In genomic region chr20:62052842-62053464, GRCh38 we compare ENCODE assay signal across 18 cellular contexts. TPM values are rescaled to one million over a fixed set of nuclear protein-coding genes. Genes with fewer than 3 reads are reported as not detected.
DNase-seq lines count a peak whose midpoint lies in the region; ATAC-seq, FAIRE-seq and TF ChIP-seq lines count a peak whose summit lies in the region.
"Had no signal": no experiment of that assay in that cellular context is flagged by ENCODE, and none has a peak within 500 bp of the region (broad histone marks: within the 10 kb centered on the region; RNA-seq: fewer than 3 reads in every experiment).

No MANE protein-coding gene starts in this region.

- POLR2A ChIA-PET in CD4-positive, alpha-beta T cell (lab: Charles Lee), result no interaction called here
- POLR2A ChIA-PET in H1 (lab: Charles Lee; ENCODE audit: partially characterized antibody), result interaction anchor here (1.0 to 2.7 kb wide), 2 partner anchors 9 to 11 kb away, joined by 3 to 10 read pairs; no protein-coding TSS in a partner anchor

- no peak overlapping the region for H3K27ac ChIP-seq in CD4-positive, alpha-beta T cell (ENCODE audit: low read depth, low read length)
- H3K27ac ChIP-seq in H1 (ENCODE audit: low read depth, low read length) (no peak overlapping the region), trophoblast cell (ENCODE audit: low read depth, low read length) (no peak overlapping the region), thyroid gland (no peak overlapping the region), brain microvascular endothelial cell (no peak overlapping the region)
- H3K27ac ChIP-seq: 22Rv1 had no signal

- no peak for DNase-seq in T-helper 1 cell
- no peak for DNase-seq in CD4-positive, alpha-beta T cell
- no peak for DNase-seq in H1 (ENCODE audit: low read depth in 1 of 2, low spot score in 2 of 2)
- no peak for DNase-seq in trophoblast cell
- DNase-seq in thyroid gland, result no peak
- no peak for DNase-seq in brain microvascular endothelial cell
- no peak for DNase-seq in NCI-H1105 (lab: John Stamatoyannopoulos, UW)
- DNase-seq: DMS53, H9, NCI-H1436 treated with DMSO at 0.1 percent for 48 hours, NCI-H2081 treated with DMSO at 0.1 percent for 48 hours, NCI-H2227 treated with DMSO at 0.1 percent for 48 hours, NCI-H526 had no signal

- no peak overlapping the region for H2BK20ac ChIP-seq in H1 (ENCODE audit: low read length)

- no peak for FAIRE-seq in H1 (lab: Jason Lieb, UNC)

- CTCF ChIA-PET in CD4-positive, alpha-beta T cell (lab: Charles Lee), result no interaction called here
- CTCF ChIA-PET in H1 (lab: Charles Lee; ENCODE audit: partially characterized antibody), result interaction anchor here (0.6 to 0.9 kb wide), 2 partner anchors 10 to 1272 kb away, joined by 3 to 4 read pairs; no protein-coding TSS in a partner anchor

- no peaks in the 10 kb centered on the region for H3K27me3 ChIP-seq in CD4-positive, alpha-beta T cell (ENCODE audit: control insufficient read depth, insufficient read depth, low read length)
- H3K27me3 ChIP-seq in H1 (replicated peaks in 1 of 4; ENCODE audit: control insufficient read depth in 3 of 4, extremely low read depth in 1 of 4, insufficient read depth in 3 of 4, low read length in 3 of 4), result no peaks in the 10 kb centered on the region
- H3K27me3 ChIP-seq in trophoblast cell (ENCODE audit: insufficient read depth, low read length), result no peaks in the 10 kb centered on the region
- H3K27me3 ChIP-seq in thyroid gland, result no peaks in the 10 kb centered on the region
- H3K27me3 ChIP-seq in brain microvascular endothelial cell (replicated peaks), result no peaks in the 10 kb centered on the region

- H4K12ac ChIP-seq in trophoblast cell (ENCODE audit: low read depth, low read length), result no peak overlapping the region

- TF ChIP-seq RAD21 in H1 (IDR thresholded peaks at IDR 0.05 in 1 of 2, conservative IDR thresholded peaks at IDR 0.05 in 1 of 2; ENCODE audit: low read depth in 2 of 2, low read length in 2 of 2), result no peak

- H3K4me3 ChIP-seq in H1 (ENCODE audit: extremely low read depth in 1 of 4, insufficient read depth in 2 of 4, low read depth in 3 of 4, low read length in 4 of 4) (no peak overlapping the region), trophoblast cell (ENCODE audit: low read depth, low read length) (no peak overlapping the region), thyroid gland (replicated peaks in 1 of 3) (no peak overlapping the region), brain microvascular endothelial cell (ENCODE audit: low read depth, low read length) (no peak overlapping the region)

- peak overlapping the region; percentile 71; the same call in 1 of the 2 replicates for H4K8ac ChIP-seq in H1 (ENCODE audit: extremely low read depth, insufficient read depth, low read length)
- H4K8ac ChIP-seq in trophoblast cell (ENCODE audit: low read depth, low read length), result no peak overlapping the region

- H3K27ac Mint-ChIP-seq in T-helper 1 cell treated with Interleukin-12 subunit alpha and Interleukin-12 subunit beta and Interleukin-4 antibody, amounts not matched to agents 30 μg/mL and 1 μg/mL, for 36 hours, result peak overlapping the region; percentile 45
- peak overlapping the region; percentile 36 for H3K27ac Mint-ChIP-seq in CD4-positive, alpha-beta T cell
- H3K27ac Mint-ChIP-seq: IgD-negative memory B cell had no signal

- no peak for TF ChIP-seq EP300 in H1 (IDR thresholded peaks at IDR 0.05; ENCODE audit: borderline replicate concordance in 1 of 2, low read depth in 2 of 2, low read length in 2 of 2)

- ATAC-seq in CD4-positive, alpha-beta T cell (ENCODE audit: poor library complexity), result no peak

- H3K36me3 Mint-ChIP-seq in T-helper 1 cell treated with Interleukin-12 subunit alpha and Interleukin-12 subunit beta and Interleukin-4 antibody, amounts not matched to agents 30 μg/mL and 1 μg/mL, for 36 hours (ENCODE audit: low read depth), result no peaks in the 10 kb centered on the region
- peaks cover 14% of the 10 kb centered on the region for H3K36me3 Mint-ChIP-seq in CD4-positive, alpha-beta T cell (ENCODE audit: low read depth)

- no peaks in the 10 kb centered on the region for H3K9me3 Mint-ChIP-seq in T-helper 1 cell treated with Interleukin-12 subunit alpha and Interleukin-12 subunit beta and Interleukin-4 antibody, amounts not matched to agents 30 μg/mL and 1 μg/mL, for 36 hours
- no peaks in the 10 kb centered on the region for H3K9me3 Mint-ChIP-seq in CD4-positive, alpha-beta T cell
- H3K9me3 Mint-ChIP-seq: IgD-negative memory B cell had no signal

- H3K79me1 ChIP-seq in H1 (ENCODE audit: low read depth, low read length) (peaks cover 42% of the 10 kb centered on the region), trophoblast cell (ENCODE audit: low read length) (no peaks in the 10 kb centered on the region)

- H3K36me3 ChIP-seq in H1 (ENCODE audit: control insufficient read depth in 2 of 4, insufficient read depth in 4 of 4, low read length in 3 of 4) (peaks cover 5 to 8% (median 6%) of the 10 kb centered on the region in 4 experiments; a peak in 5 of 8 replicates), trophoblast cell (ENCODE audit: control insufficient read depth in 1 of 2, insufficient read depth in 2 of 2, low read length in 2 of 2) (peaks cover 34 to 35% of the 10 kb centered on the region in 2 experiments), thyroid gland (no peaks in the 10 kb centered on the region), brain microvascular endothelial cell (replicated peaks) (no peaks in the 10 kb centered on the region)

- H3K79me2 ChIP-seq in H1 (ENCODE audit: control insufficient read depth in 1 of 2, insufficient read depth in 2 of 2, low read length in 2 of 2), result peaks cover 24 to 95% of the 10 kb centered on the region in 2 experiments; a peak in 3 of 4 replicates
- H3K79me2 ChIP-seq in trophoblast cell (ENCODE audit: control insufficient read depth, insufficient read depth, low read length, poor library complexity), result peaks cover 45% of the 10 kb centered on the region

- H3K4ac ChIP-seq in H1 (replicated peaks; ENCODE audit: insufficient read length, low read depth, low read length) (no peak overlapping the region), trophoblast cell (ENCODE audit: low read depth, low read length) (peak overlapping the region; percentile 38)

- no peaks in the 10 kb centered on the region for H3K27me3 Mint-ChIP-seq in T-helper 1 cell treated with Interleukin-12 subunit alpha and Interleukin-12 subunit beta and Interleukin-4 antibody, amounts not matched to agents 30 μg/mL and 1 μg/mL, for 36 hours (ENCODE audit: low read depth)
- H3K27me3 Mint-ChIP-seq in CD4-positive, alpha-beta T cell, result no peaks in the 10 kb centered on the region
- H3K27me3 Mint-ChIP-seq: IgD-negative memory B cell had no signal

- no peak for TF ChIP-seq CTCF in CD4-positive, alpha-beta T cell (IDR thresholded peaks at IDR 0.05)
- TF ChIP-seq CTCF in H1 (IDR thresholded peaks at IDR 0.05; ENCODE audit: control extremely low read depth in 1 of 3, insufficient read depth in 1 of 3, low read depth in 1 of 3, low read length in 3 of 3) (no peak), thyroid gland (IDR thresholded peaks at IDR 0.05) (no peak), brain microvascular endothelial cell (IDR thresholded peaks at IDR 0.05; ENCODE audit: low read depth, low read length, missing control alignments) (no peak)

- peaks cover 4% of the 10 kb centered on the region for H3K4me1 Mint-ChIP-seq in T-helper 1 cell treated with Interleukin-12 subunit alpha and Interleukin-12 subunit beta and Interleukin-4 antibody, amounts not matched to agents 30 μg/mL and 1 μg/mL, for 36 hours (ENCODE audit: low read depth)
- peaks cover 44% of the 10 kb centered on the region for H3K4me1 Mint-ChIP-seq in CD4-positive, alpha-beta T cell (ENCODE audit: low read depth)

- H2BK12ac ChIP-seq in H1 (ENCODE audit: low read depth, low read length) (no peak overlapping the region), trophoblast cell (ENCODE audit: low read length) (no peak overlapping the region)

- H3K4me2 ChIP-seq in H1 (ENCODE audit: insufficient read depth in 1 of 2, low read depth in 2 of 2, low read length in 2 of 2) (no peak overlapping the region), trophoblast cell (ENCODE audit: low read length) (no peak overlapping the region)

- TF ChIP-seq POLR2A in H1 (IDR thresholded peaks at IDR 0.05; ENCODE audit: control extremely low read depth in 1 of 2, low read depth in 2 of 2, low read length in 2 of 2), result no peak
- TF ChIP-seq POLR2A in thyroid gland (IDR thresholded peaks at IDR 0.05), result no peak

- in situ Hi-C loops in brain microvascular endothelial cell (cut with HindIII; ENCODE audit: low pct_ligation_motif_present, low sequenced_read_pairs), result no loop called here

- H2AK5ac ChIP-seq in H1 (ENCODE audit: low read depth, low read length) (no peak overlapping the region), trophoblast cell (ENCODE audit: low read length) (no peak overlapping the region)

- no peaks in the 10 kb centered on the region; the same call in 1 of the 2 replicates for H3K23me2 ChIP-seq in H1 (ENCODE audit: low read depth, low read length)

- 89% methylated on average over 25 of the region's 26 CpGs; no CpG with 5 or more reads in 1 of the 2 experiments for WGBS in H1 (ENCODE audit: extremely low coverage in 1 of 2, insufficient coverage in 1 of 2, insufficient read length in 1 of 2, insufficient replicate concordance in 2 of 2, low coverage in 1 of 2, low lambda C conversion rate in 2 of 2, missing lambda C conversion rate in 1 of 2), 2 experiments
- 100% methylated on average over 1 of the region's 26 CpGs for WGBS in trophoblast cell (ENCODE audit: extremely low coverage, insufficient coverage, insufficient read length)
- 90% methylated on average over 10 to 25 of the region's 26 CpGs for WGBS in thyroid gland, 2 donors

- no peak overlapping the region for H3K14ac ChIP-seq in H1 (ENCODE audit: insufficient read length)
- H3K14ac ChIP-seq in trophoblast cell (ENCODE audit: low read length), result no peak overlapping the region

- H3K4me1 ChIP-seq in H1 (replicated peaks in 1 of 4; ENCODE audit: control insufficient read depth in 3 of 4, insufficient read depth in 4 of 4, low read length in 3 of 4) (peaks cover 0 to 6% (median 3%) of the 10 kb centered on the region in 4 experiments; a peak in 2 of 7 replicates), trophoblast cell (ENCODE audit: control insufficient read depth in 1 of 2, insufficient read depth in 2 of 2, low read length in 2 of 2) (peaks cover 0 to 2% of the 10 kb centered on the region in 2 experiments), thyroid gland (no peaks in the 10 kb centered on the region)
- H3K4me1 ChIP-seq: Caco-2 had no signal

- H3K23ac ChIP-seq in H1 (ENCODE audit: insufficient read length) (no peak overlapping the region), trophoblast cell (ENCODE audit: low read length) (no peak overlapping the region)

- H2AFZ ChIP-seq in H1 (ENCODE audit: low read length) (no peak overlapping the region), trophoblast cell (ENCODE audit: insufficient read depth, low read length, poor library complexity) (no peak overlapping the region)

- H3K9ac ChIP-seq in H1 (replicated peaks in 1 of 4; ENCODE audit: extremely low read depth in 1 of 4, low read depth in 3 of 4, low read length in 3 of 4) (no peak overlapping the region), trophoblast cell (ENCODE audit: low read length) (no peak overlapping the region)

- H2BK5ac ChIP-seq in H1 (ENCODE audit: low read depth, low read length), result no peak overlapping the region
- H2BK5ac ChIP-seq in trophoblast cell (ENCODE audit: low read depth, low read length, poor library complexity), result no peak overlapping the region

- H3K56ac ChIP-seq in H1 (replicated peaks; ENCODE audit: insufficient read length, low read depth, low read length), result no peak overlapping the region

- no peak overlapping the region for H2BK15ac ChIP-seq in H1 (ENCODE audit: low read length)

- H4K5ac ChIP-seq in H1 (ENCODE audit: insufficient read length, low read depth, low read length), result no peak overlapping the region

- H3K4me3 Mint-ChIP-seq in T-helper 1 cell treated with Interleukin-12 subunit alpha and Interleukin-12 subunit beta and Interleukin-4 antibody, amounts not matched to agents 30 μg/mL and 1 μg/mL, for 36 hours, result no peak overlapping the region
- no peak overlapping the region for H3K4me3 Mint-ChIP-seq in CD4-positive, alpha-beta T cell
- H3K4me3 Mint-ChIP-seq: CD14-positive monocyte, H9, IgD-negative memory B cell had no signal

- no peaks in the 10 kb centered on the region for H3K9me3 ChIP-seq in CD4-positive, alpha-beta T cell (ENCODE audit: control insufficient read depth, low read length)
- H3K9me3 ChIP-seq in H1 (ENCODE audit: insufficient read depth in 2 of 2, low read depth in 1 of 2, low read length in 1 of 2) (peaks cover 0 to 3% of the 10 kb centered on the region in 2 experiments; a peak in 1 of 4 replicates), trophoblast cell (ENCODE audit: insufficient read depth, low read depth, low read length) (peaks cover 2% of the 10 kb centered on the region), thyroid gland (no peaks in the 10 kb centered on the region)
- H3K9me3 ChIP-seq: Caco-2 had no signal

- H4K91ac ChIP-seq in H1 (replicated peaks; ENCODE audit: insufficient read length, low read length) (no peak overlapping the region), trophoblast cell (ENCODE audit: low read depth, low read length) (no peak overlapping the region)

- intact Hi-C loops in CD4-positive, alpha-beta T cell (cut with DNase I, micrococcal nuclease), result no loop called here
- intact Hi-C loops in thyroid gland (cut with DNase I), result no loop called here

- H3K18ac ChIP-seq in H1 (ENCODE audit: extremely low read depth, low read length), result no peak overlapping the region
- peak overlapping the region; percentile 3 for H3K18ac ChIP-seq in trophoblast cell (ENCODE audit: low read length)

- H4K20me1 ChIP-seq in H1 (replicated peaks in 1 of 2; ENCODE audit: control insufficient read depth in 1 of 2, insufficient read depth in 2 of 2, low read length in 2 of 2), result peaks cover 9 to 44% of the 10 kb centered on the region in 2 experiments

- H2BK120ac ChIP-seq in H1 (replicated peaks; ENCODE audit: low read depth, low read length), result no peak overlapping the region
- H2BK120ac ChIP-seq in trophoblast cell (ENCODE audit: insufficient read depth, low read length, poor library complexity), result no peak overlapping the region

RNA-seq across cellular contexts. Expression of gene TAF4, which starts 12.7 kb away (rescaled TPM):
- total RNA-seq in CD4-positive, alpha-beta T cell, result 10 to 100 TPM; 11.1 to 12.5 TPM
- 30.1 and 33.0 TPM in 2 replicates for total RNA-seq in H1 (2021; fragmentation: NEBNext Ultra II Directional; extraction: Animal tissue kit (Norgen Biotek cat#: 25700))
- 16.0 and 25.8 TPM in 2 replicates for polyA plus RNA-seq in H1 (2011; rRNA removed)
- 12.2 TPM for polyA plus RNA-seq in H1 (2011; cell fraction: cytosol; rRNA removed)
- 17.4 TPM for polyA plus RNA-seq in H1 (2011; cell fraction: nucleus; rRNA removed)
- polyA plus RNA-seq in H1 (2012, experiment 1 of 2), result 17.8 to 35.7 TPM (median 25.0 TPM) in 4 replicates
- 9.2 TPM for polyA plus RNA-seq in H1 (2012, experiment 2 of 2)
- 24.0 TPM for polyA plus RNA-seq in H1 (2013, experiment 1 of 2)
- 19.7 TPM for polyA plus RNA-seq in H1 (2013, experiment 2 of 2)
- 4.3 and 4.6 TPM in 2 replicates for polyA minus RNA-seq in H1 (2011; rRNA and poly(A)+ RNA removed)
- polyA minus RNA-seq in H1 (2011; cell fraction: cytosol; rRNA and poly(A)+ RNA removed), result 34.5 TPM
- polyA minus RNA-seq in H1 (2011; cell fraction: nucleus; rRNA and poly(A)+ RNA removed), result 16.3 TPM
- polyA plus RNA-seq in trophoblast cell (2013), result 49.8 TPM in 2 replicates
- total RNA-seq in thyroid gland, result 10 to 100 TPM; 13.9 to 22.0 (median 18.6) TPM
